ENCODE assay signal across 9 cellular contexts in genomic region chr20:36384022-36384619, GRCh38.
DNase-seq lines count a peak whose midpoint lies in the region; ATAC-seq, FAIRE-seq and TF ChIP-seq lines count a peak whose summit lies in the region.
"Had no signal": no experiment of that assay in that cellular context is flagged by ENCODE, and none has a peak within 500 bp of the region (broad histone marks: within the 10 kb centered on the region; RNA-seq: fewer than 3 reads in every experiment).

No MANE protein-coding gene starts in this region.

- no peak overlapping the region for H3K4me3 ChIP-seq in adipocyte (ENCODE audit: low read length)
- no peak overlapping the region for H3K4me3 ChIP-seq in mucosa of descending colon
- H3K4me3 ChIP-seq: lower lobe of right lung had no signal

- intact Hi-C loops in mucosa of descending colon (cut with DNase I, micrococcal nuclease), result no loop called here

- H3K36me3 ChIP-seq in adipocyte (ENCODE audit: control insufficient read depth, insufficient read depth, low read length, severe bottlenecking) (no peaks in the 10 kb centered on the region), mucosa of descending colon (ENCODE audit: low read depth) (no peaks in the 10 kb centered on the region)
- H3K36me3 ChIP-seq: lower lobe of right lung had no signal

- no peak for TF ChIP-seq POLR2A in GM12891 (IDR thresholded peaks at IDR 0.05; ENCODE audit: low read depth, low read length)

- H3K9ac ChIP-seq in adipocyte (ENCODE audit: low read length), result no peak overlapping the region

- H3K27me3 ChIP-seq in adipocyte (replicated peaks; ENCODE audit: control insufficient read depth, insufficient read depth, low read length), result peaks cover 58% of the 10 kb centered on the region

- TF ChIP-seq CTCF in mucosa of descending colon (IDR thresholded peaks at IDR 0.05), result no peak

- FAIRE-seq in GM12891 (lab: Jason Lieb, UNC), result peak; percentile 56

- H3K9me3 ChIP-seq in adipocyte (ENCODE audit: control insufficient read depth, low read length) (peaks cover 10% of the 10 kb centered on the region), mucosa of descending colon (no peaks in the 10 kb centered on the region)
- H3K9me3 ChIP-seq: lower lobe of right lung had no signal

- ATAC-seq in mucosa of descending colon (peak; percentile 67), GM19463 (IDR thresholded peaks at IDR 0.05; ENCODE audit: unreplicated experiment) (no peak), GM19035 (IDR thresholded peaks at IDR 0.05; ENCODE audit: unreplicated experiment) (no peak)

- DNase-seq in GM12891 (ENCODE audit: insufficient read length, low spot score), result peak; percentile 42
- DNase-seq in NOMO-1 treated with DMSO at 0.1 percent for 48 hours (lab: John Stamatoyannopoulos, UW; ENCODE audit: unreplicated experiment), result peak; percentile 68
- DNase-seq in adipocyte (ENCODE audit: low read depth), result peak; percentile 46
- DNase-seq in mucosa of descending colon, result peak in 1 of 3 donors; percentile 44
- no peak for DNase-seq in NCI-H2227 treated with DMSO at 0.1 percent for 48 hours (lab: John Stamatoyannopoulos, UW)
- DNase-seq in NCI-H128 (lab: John Stamatoyannopoulos, UW; ENCODE audit: unreplicated experiment), result no peak
- DNase-seq: lower lobe of right lung had no signal

- H3K4me1 ChIP-seq in adipocyte (ENCODE audit: control insufficient read depth, insufficient read depth, low read length) (no peaks in the 10 kb centered on the region), mucosa of descending colon (ENCODE audit: low read depth) (no peaks in the 10 kb centered on the region)
- H3K4me1 ChIP-seq: lower lobe of right lung had no signal

TF ChIP-seq in GM12891, 5 proteins besides CTCF, POLR2A, EP300 and RAD21:
- TF ChIP-seq SPI1 (IDR thresholded peaks at IDR 0.05; ENCODE audit: low read depth, low read length) (no peak), TAF1 (IDR thresholded peaks at IDR 0.05; ENCODE audit: low read depth, low read length) (no peak), POU2F2 (IDR thresholded peaks at IDR 0.05; ENCODE audit: low read depth, low read length) (no peak), POLR2AphosphoS5 (IDR thresholded peaks at IDR 0.05; ENCODE audit: low read depth, low read length) (no peak), PAX5 (IDR thresholded peaks at IDR 0.05; ENCODE audit: insufficient read depth, low read length, severe bottlenecking) (no peak)

Comparison
In these comparisons a context has a peak if more than half of its experiments do, and no peak if none do; other contexts are left out.
1. DNase-seq: peak in GM12891 (single experiment), NOMO-1 treated with DMSO at 0.1 percent for 48 hours (single experiment) and adipocyte (single experiment); none in NCI-H2227 treated with DMSO at 0.1 percent for 48 hours (single experiment) and NCI-H128 (single experiment).